ENCODE assay signal across 12 cellular contexts in genomic region chr9:84966876-84967830, GRCh38.
DNase-seq lines count a peak whose midpoint lies in the region; ATAC-seq and TF ChIP-seq lines count a peak whose summit lies in the region.
"Had no signal": no experiment of that assay in that cellular context is flagged by ENCODE, and none has a peak within 500 bp of the region (broad histone marks: within the 10 kb centered on the region; RNA-seq: fewer than 3 reads in every experiment).

No MANE protein-coding gene starts in this region.

- DNase-seq in NB4 (ENCODE audit: low read depth) (peak; percentile 8), epithelial cell of esophagus (ENCODE audit: low read depth) (peak; percentile 21), nucleus accumbens (lab: John Stamatoyannopoulos, UW) (peak in 37 of 56 donors; percentile 8 to 90 (median 55)), left ventricle myocardium superior (no peak), SHP77 treated with DMSO at 0.1 percent for 48 hours (lab: John Stamatoyannopoulos, UW) (no peak)
- DNase-seq: effector CD4-positive, alpha-beta T cell; heart left ventricle had no signal

- intact Hi-C loops in left ventricle myocardium superior (cut with micrococcal nuclease) = no loop called here

- peak; percentile 18; the same call in 1 of the 2 replicates for TF ChIP-seq CTCF in GM12874 (IDR thresholded peaks at IDR 0.05; ENCODE audit: insufficient read depth, low read depth, low read length)
- TF ChIP-seq CTCF in NB4 (IDR thresholded peaks at IDR 0.05; ENCODE audit: low read depth, low read length) = peak; percentile 27
- TF ChIP-seq CTCF in epithelial cell of esophagus (IDR thresholded peaks at IDR 0.05; ENCODE audit: insufficient read depth, low read depth, low read length, missing control alignments) = no peak

- H3K4me3 ChIP-seq in NB4 (ENCODE audit: low read depth, low read length) = no peak overlapping the region
- no peak overlapping the region for H3K4me3 ChIP-seq in epithelial cell of esophagus (ENCODE audit: low read length)
- H3K4me3 ChIP-seq: heart left ventricle, right atrium auricular region had no signal

- TF ChIP-seq POLR2A in NB4 (IDR thresholded peaks at IDR 0.05; ENCODE audit: extremely low read depth, insufficient read length) = no peak

- ATAC-seq in GM19463 (IDR thresholded peaks at IDR 0.05; ENCODE audit: unreplicated experiment) (no peak), left ventricle myocardium superior (no peak), GM19467 (IDR thresholded peaks at IDR 0.05; ENCODE audit: unreplicated experiment) (no peak)
- ATAC-seq: heart left ventricle, Right ventricle myocardium inferior had no signal

Comparison
In these comparisons a context has a peak if more than half of its experiments do, and no peak if none do; other contexts are left out.
1. DNase-seq: peak in NB4 (single experiment), epithelial cell of esophagus (single experiment) and nucleus accumbens (37 of 56); none in left ventricle myocardium superior (single experiment) and SHP77 treated with DMSO at 0.1 percent for 48 hours (single experiment).